ENCODE assay signal across 8 cellular contexts in genomic region chr17:7011942-7012254, GRCh38. TPM values are rescaled to one million over a fixed set of nuclear protein-coding genes. Genes with fewer than 3 reads are reported as not detected.
DNase-seq lines count a peak whose midpoint lies in the region; ATAC-seq and TF ChIP-seq lines count a peak whose summit lies in the region.

No MANE protein-coding gene starts in this region.

- ATAC-seq in GM18505 (IDR thresholded peaks at IDR 0.05; ENCODE audit: unreplicated experiment) = no peak

- TF ChIP-seq EP300 in esophagus muscularis mucosa (IDR thresholded peaks at IDR 0.05) = no peak

- DNase-seq in G401 (ENCODE audit: low spot score) = peak; percentile 22
- DNase-seq in RWPE1 (ENCODE audit: low spot score) = no peak
- DNase-seq in esophagus muscularis mucosa (ENCODE audit: extremely low spot score) = no peak
- no peak for DNase-seq in trophoblast cell
- DNase-seq in SKM-1 (lab: John Stamatoyannopoulos, UW; ENCODE audit: unreplicated experiment) = no peak
- DNase-seq in cortex of kidney (lab: John Stamatoyannopoulos, UW) = no peak
- DNase-seq in NCI-H1105 treated with DMSO at 0.1 percent for 48 hours (lab: John Stamatoyannopoulos, UW) = no peak

- peak overlapping the region; percentile 71 to 94 (median 90) for H3K4me3 ChIP-seq in esophagus muscularis mucosa
- H3K4me3 ChIP-seq in trophoblast cell (ENCODE audit: low read depth, low read length) = peak overlapping the region; percentile 99

- H2BK5ac ChIP-seq in trophoblast cell (ENCODE audit: low read depth, low read length, poor library complexity) = no peak overlapping the region

- in situ Hi-C loops in G401 (cut with HindIII; ENCODE audit: low sequenced_read_pairs) = no loop called here

- H3K9me3 ChIP-seq in esophagus muscularis mucosa (no peaks in the 10 kb centered on the region), trophoblast cell (ENCODE audit: insufficient read depth, low read depth, low read length) (no peaks in the 10 kb centered on the region)

- 1% methylated on average over 6 of the region's 6 CpGs for WGBS in esophagus muscularis mucosa
- no CpG with 5 or more reads among the region's 6 CpGs for WGBS in trophoblast cell (ENCODE audit: extremely low coverage, insufficient coverage, insufficient read length)

- peak overlapping the region; percentile 95 for H3K27ac ChIP-seq in RWPE1
- H3K27ac ChIP-seq in esophagus muscularis mucosa (replicated peaks in 1 of 4) = peak overlapping the region; percentile 92 to 98 (median 95)
- H3K27ac ChIP-seq in trophoblast cell (ENCODE audit: low read depth, low read length) = peak overlapping the region; percentile 95

- TF ChIP-seq POLR2A in esophagus muscularis mucosa (IDR thresholded peaks at IDR 0.05; ENCODE audit: low read depth) = no peak
- TF ChIP-seq POLR2A in GM18505 (IDR thresholded peaks at IDR 0.05; ENCODE audit: borderline replicate concordance, extremely low read depth, insufficient read depth, insufficient read length) = no peak

- no peaks in the 10 kb centered on the region for H3K27me3 ChIP-seq in esophagus muscularis mucosa
- H3K27me3 ChIP-seq in trophoblast cell (ENCODE audit: insufficient read depth, low read length) = no peaks in the 10 kb centered on the region

- CTCF ChIA-PET in RWPE1 (lab: Yijun Ruan, JAX) = interaction anchor here (0.6 to 1.5 kb wide), 2 partner anchors 26 to 98 kb away, joined by 5 read pairs; no protein-coding TSS in a partner anchor

- intact Hi-C loops in esophagus muscularis mucosa (cut with DNase I) = no loop called here

- peak overlapping the region; percentile 95 for H3K4me2 ChIP-seq in trophoblast cell (ENCODE audit: low read length)

- no peak overlapping the region for H2AK5ac ChIP-seq in trophoblast cell (ENCODE audit: low read length)

- POLR2A ChIA-PET in RWPE1 (lab: Yijun Ruan, JAX; ENCODE audit: low non-redundant PET) = no interaction called here

- H2BK120ac ChIP-seq in trophoblast cell (ENCODE audit: insufficient read depth, low read length, poor library complexity) = no peak overlapping the region

- H3K4me1 ChIP-seq in esophagus muscularis mucosa = peaks cover 44 to 73% (median 61%) of the 10 kb centered on the region in 4 donors
- peaks cover 11 to 20% of the 10 kb centered on the region in 2 experiments for H3K4me1 ChIP-seq in trophoblast cell (ENCODE audit: control insufficient read depth in 1 of 2, insufficient read depth in 2 of 2, low read length in 2 of 2)

- H3K23ac ChIP-seq in trophoblast cell (ENCODE audit: low read length) = no peak overlapping the region

- TF ChIP-seq CTCF in RWPE1 (conservative IDR thresholded peaks at IDR 0.05; ENCODE audit: low read depth) (no peak), esophagus muscularis mucosa (IDR thresholded peaks at IDR 0.05) (no peak)

- H3K4ac ChIP-seq in trophoblast cell (ENCODE audit: low read depth, low read length) = peak overlapping the region; percentile 68

- H4K12ac ChIP-seq in trophoblast cell (ENCODE audit: low read depth, low read length) = no peak overlapping the region

- H2AFZ ChIP-seq in trophoblast cell (ENCODE audit: insufficient read depth, low read length, poor library complexity) = no peak overlapping the region

- H4K8ac ChIP-seq in trophoblast cell (ENCODE audit: low read depth, low read length) = no peak overlapping the region

- no peak overlapping the region for H3K14ac ChIP-seq in trophoblast cell (ENCODE audit: low read length)

- peaks cover 14% of the 10 kb centered on the region for H3K79me2 ChIP-seq in trophoblast cell (ENCODE audit: control insufficient read depth, insufficient read depth, low read length, poor library complexity)

- H4K91ac ChIP-seq in trophoblast cell (ENCODE audit: low read depth, low read length) = no peak overlapping the region

- no peak overlapping the region for H2BK12ac ChIP-seq in trophoblast cell (ENCODE audit: low read length)

- peak overlapping the region; percentile 45 for H3K9ac ChIP-seq in trophoblast cell (ENCODE audit: low read length)

- H3K79me1 ChIP-seq in trophoblast cell (ENCODE audit: low read length) = peaks cover 20% of the 10 kb centered on the region

- H3K36me3 ChIP-seq in esophagus muscularis mucosa = peaks cover 0 to 40% (median 20%) of the 10 kb centered on the region in 4 donors
- H3K36me3 ChIP-seq in trophoblast cell (ENCODE audit: control insufficient read depth in 1 of 2, insufficient read depth in 2 of 2, low read length in 2 of 2) = peaks cover 9 to 14% of the 10 kb centered on the region in 2 experiments

- no peak overlapping the region for H3K18ac ChIP-seq in trophoblast cell (ENCODE audit: low read length)

RNA-seq across cellular contexts. Expression of gene RNASEK, which starts 0.5 kb away (rescaled TPM):
- 189 and 195 TPM in 2 replicates for total RNA-seq in G401 (2014; rRNA removed; shearing (Covaris generic))
- 100 to 1,000 TPM in 3 of 4 donors, 10 to 100 TPM in 1; 84.7 to 204 (median 172) TPM for total RNA-seq in esophagus muscularis mucosa
- polyA plus RNA-seq in trophoblast cell (2013) = 628 and 654 TPM in 2 replicates

RNA-seq across cellular contexts. Expression of gene BCL6B, which starts 11.0 kb away (rescaled TPM):
- total RNA-seq in G401 (2014; rRNA removed; shearing (Covaris generic)) = not detected in 2 replicates
- 1 to 10 TPM in 3 of 4 donors, under 1 TPM in 1; 0.83 to 5.0 (median 3.2) TPM for total RNA-seq in esophagus muscularis mucosa
- 0.14 and 0.31 TPM in 2 replicates for polyA plus RNA-seq in trophoblast cell (2013)

RNA-seq across cellular contexts. Expression of gene ALOX12, which starts 16.0 kb away (rescaled TPM):
- total RNA-seq in G401 (2014; rRNA removed; shearing (Covaris generic)) = not detected in 2 replicates
- under 1 TPM in 1 of 4 donors, not detected in 3; 0.17 TPM for total RNA-seq in esophagus muscularis mucosa
- 0.06 TPM in 1 of 2 replicates, not detected in the other for polyA plus RNA-seq in trophoblast cell (2013)

RNA-seq across cellular contexts. Expression of gene SLC16A13, which starts 23.9 kb away (rescaled TPM):
- 5.3 and 9.8 TPM in 2 replicates for total RNA-seq in G401 (2014; rRNA removed; shearing (Covaris generic))
- 1 to 10 TPM in 1 of 4 donors, under 1 TPM in 3; 0.19 to 1.2 (median 0.65) TPM for total RNA-seq in esophagus muscularis mucosa
- 23.2 and 24.9 TPM in 2 replicates for polyA plus RNA-seq in trophoblast cell (2013)

RNA-seq across cellular contexts. Expression of gene SLC16A11, which starts 32.0 kb away (rescaled TPM):
- total RNA-seq in G401 (2014; rRNA removed; shearing (Covaris generic)) = not detected in 2 replicates
- total RNA-seq in esophagus muscularis mucosa = under 1 TPM in 3 of 4 donors, not detected in 1; 0.17 to 0.99 (median 0.26) TPM
- 0.51 and 0.96 TPM in 2 replicates for polyA plus RNA-seq in trophoblast cell (2013)
